Comparison of ENCODE assay signal across 1 cellular context in genomic region chr19:47615714-47616113, GRCh38.
TF ChIP-seq lines count a peak whose summit lies in the region.

No MANE protein-coding gene starts in this region.

TF ChIP-seq in GM12878, 131 proteins besides CTCF, POLR2A, EP300 and RAD21:
- no peak for TF ChIP-seq ZNF384 (IDR thresholded peaks at IDR 0.05; ENCODE audit: borderline replicate concordance, low read depth, low read length)
- TF ChIP-seq JUND (IDR thresholded peaks at IDR 0.05; ENCODE audit: low read depth, low read length) = no peak
- no peak for TF ChIP-seq HDAC6 (IDR thresholded peaks at IDR 0.05; ENCODE audit: unreplicated experiment)
- TF ChIP-seq BMI1 (IDR thresholded peaks at IDR 0.05; ENCODE audit: borderline replicate concordance) = no peak
- TF ChIP-seq SP1 (IDR thresholded peaks at IDR 0.05; ENCODE audit: low read depth, low read length) = no peak
- TF ChIP-seq ZNF622 (IDR thresholded peaks at IDR 0.05) = no peak
- no peak for TF ChIP-seq HCFC1 (IDR thresholded peaks at IDR 0.05; ENCODE audit: low read length)
- TF ChIP-seq ZBTB40 (IDR thresholded peaks at IDR 0.05; ENCODE audit: borderline replicate concordance) = no peak
- TF ChIP-seq MXI1 (IDR thresholded peaks at IDR 0.05; ENCODE audit: low read depth, low read length) = no peak
- TF ChIP-seq TCF7 (IDR thresholded peaks at IDR 0.05; ENCODE audit: borderline replicate concordance) = no peak
- no peak for TF ChIP-seq NKRF (conservative IDR thresholded peaks at IDR 0.05)
- no peak for TF ChIP-seq ZNF217 (IDR thresholded peaks at IDR 0.05)
